ENCODE assay signal across 8 cellular contexts in genomic region chr6:90088009-90088408, GRCh38.
A peak's percentile ranks its signal among the peaks of the same experiment; 100 is the strongest.
DNase-seq lines count a peak whose midpoint lies in the region; ATAC-seq, FAIRE-seq and TF ChIP-seq lines count a peak whose summit lies in the region.

No MANE protein-coding gene starts in this region.

- no peak overlapping the region for H2AFZ ChIP-seq in endothelial cell of umbilical vein (ENCODE audit: low read depth, low read length)

- CTCF ChIA-PET in endothelial cell of umbilical vein (lab: Charles Lee), result interaction anchor here (0.9 to 1.1 kb wide), 3 partner anchors 10 to 305 kb away, joined by 3 to 5 read pairs (median 3); no protein-coding TSS in a partner anchor

- FAIRE-seq in endothelial cell of umbilical vein (lab: Jason Lieb, UNC), result peak; percentile 84

- no peak for TF ChIP-seq CTCF in endothelial cell of umbilical vein (IDR thresholded peaks at IDR 0.05; ENCODE audit: extremely low read depth in 1 of 2, insufficient read depth in 1 of 2, low read depth in 1 of 2, low read length in 2 of 2)

- dilution Hi-C loops in endothelial cell of umbilical vein (cut with MboI; ENCODE audit: extremely low pct_ligation_motif_present, low sequenced_read_pairs), result no loop called here

- no peaks in the 10 kb centered on the region for H3K36me3 ChIP-seq in endothelial cell of umbilical vein (ENCODE audit: control insufficient read depth in 2 of 2, extremely low read depth in 1 of 2, insufficient read depth in 2 of 2, low read length in 2 of 2)

- peaks cover 12% of the 10 kb centered on the region for H3K4me1 ChIP-seq in endothelial cell of umbilical vein (ENCODE audit: control insufficient read depth, extremely low read depth, insufficient read depth, low read length)

- no peaks in the 10 kb centered on the region for H3K9me3 ChIP-seq in endothelial cell of umbilical vein (replicated peaks; ENCODE audit: control insufficient read depth, insufficient read depth, low read length)

- intact Hi-C loops in endothelial cell of umbilical vein (cut with micrococcal nuclease), result loop anchor here (5.0 to 10.0 kb wide), 2 partner anchors 113 to 304 kb away; no protein-coding TSS in a partner anchor
- intact Hi-C loops in sciatic nerve (cut with DNase I), result no loop called here

- TF ChIP-seq POLR2A in endothelial cell of umbilical vein (IDR thresholded peaks at IDR 0.05; ENCODE audit: low read depth, low read length), result no peak

- H3K27me3 ChIP-seq in endothelial cell of umbilical vein (ENCODE audit: control insufficient read depth in 2 of 2, insufficient read depth in 2 of 2, low read length in 2 of 2), result peaks cover under 1 to 2% of the 10 kb centered on the region in 2 experiments

- H3K27ac ChIP-seq in endothelial cell of umbilical vein (ENCODE audit: insufficient read depth, low read depth, low read length), result no peak overlapping the region

- H3K79me2 ChIP-seq in endothelial cell of umbilical vein (ENCODE audit: control insufficient read depth, insufficient read depth, low read length), result no peaks in the 10 kb centered on the region

- POLR2A ChIA-PET in endothelial cell of umbilical vein (lab: Charles Lee), result interaction anchor here (0.5 kb wide), 1 partner anchor 49 kb away, joined by 3 read pairs; no protein-coding TSS in a partner anchor

- DNase-seq in NOMO-1 (lab: John Stamatoyannopoulos, UW; ENCODE audit: unreplicated experiment in 2 of 2) (peak; percentile 16 to 68), NOMO-1 treated with dmso at 0.1 percent for 144 hours (lab: John Stamatoyannopoulos, UW; ENCODE audit: unreplicated experiment) (no peak), NCI-H69 (lab: John Stamatoyannopoulos, UW) (peak; percentile 13), endothelial cell of umbilical vein (ENCODE audit: low read depth, low spot score) (peak; percentile 62), sciatic nerve (ENCODE audit: low spot score) (no peak), cerebellum (ENCODE audit: low spot score) (no peak)

- H3K4me2 ChIP-seq in endothelial cell of umbilical vein (ENCODE audit: insufficient read depth, low read length), result no peak overlapping the region

- H3K4me3 ChIP-seq in endothelial cell of umbilical vein (replicated peaks in 1 of 3; ENCODE audit: insufficient read depth in 1 of 3, low read depth in 1 of 3, low read length in 3 of 3), result no peak overlapping the region

- H4K20me1 ChIP-seq in endothelial cell of umbilical vein (replicated peaks; ENCODE audit: control insufficient read depth, extremely low read depth, insufficient read depth, low read length), result no peaks in the 10 kb centered on the region

- ATAC-seq in sciatic nerve, result peak; percentile 20
- no peak for ATAC-seq in HG02623 (IDR thresholded peaks at IDR 0.05; ENCODE audit: unreplicated experiment)
- ATAC-seq in HG03175 (IDR thresholded peaks at IDR 0.05; ENCODE audit: unreplicated experiment), result no peak

- BruUV-seq in endothelial cell of umbilical vein (replicated peaks; lab: Mats Ljungman, UMichigan), result no TSS peak

- H3K9ac ChIP-seq in endothelial cell of umbilical vein (replicated peaks; ENCODE audit: extremely low read depth, insufficient read depth, low read length), result no peak overlapping the region

- H3K9me1 ChIP-seq in endothelial cell of umbilical vein (replicated peaks; ENCODE audit: control insufficient read depth, extremely low read depth, insufficient read depth, low read length), result no peaks in the 10 kb centered on the region

TF ChIP-seq in endothelial cell of umbilical vein, 7 proteins besides CTCF, POLR2A, EP300 and RAD21:
- no peak for TF ChIP-seq EZH2 (IDR thresholded peaks at IDR 0.05; ENCODE audit: borderline replicate concordance, low read depth, low read length, severe bottlenecking)
- TF ChIP-seq JUN (IDR thresholded peaks at IDR 0.05; ENCODE audit: borderline replicate concordance, insufficient read depth, insufficient read length, low read depth), result peak; percentile 77
- no peak for TF ChIP-seq MAX (IDR thresholded peaks at IDR 0.05; ENCODE audit: insufficient read depth, insufficient read length)
- peak; percentile 68 for TF ChIP-seq FOS (IDR thresholded peaks at IDR 0.05; ENCODE audit: borderline replicate concordance, insufficient read depth, low read length)
TF ChIP-seq in endothelial cell of umbilical vein: peak in this region for 2.

Comparison
In these comparisons a context has a peak if more than half of its experiments do, and no peak if none do; other contexts are left out.
1. DNase-seq: peak in NOMO-1 (2 of 2), NCI-H69 (single experiment) and endothelial cell of umbilical vein (single experiment); none in NOMO-1 treated with dmso at 0.1 percent for 144 hours (single experiment), sciatic nerve (single experiment) and cerebellum (single experiment).